ENCODE assay signal across 7 cellular contexts in the genomic region with DNA sequence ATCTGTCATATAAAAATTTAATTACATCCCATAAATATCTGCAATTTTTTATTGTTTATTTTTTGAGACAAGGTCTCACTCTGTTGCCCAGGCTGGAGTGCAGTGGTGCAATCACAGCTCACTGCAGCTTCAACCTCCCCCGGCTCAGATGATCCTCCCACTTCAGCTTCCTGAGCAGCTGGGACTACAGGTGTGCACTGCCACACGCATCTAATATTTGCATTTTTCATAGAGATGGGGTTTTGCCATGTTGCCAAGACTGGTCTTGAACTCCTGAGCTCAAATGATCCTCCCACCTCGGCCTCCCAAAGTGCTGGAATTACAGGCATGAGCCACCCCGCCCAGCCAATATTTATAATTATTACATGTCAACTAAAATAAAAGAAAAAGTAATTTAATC. TPM values are rescaled to one million over a fixed set of nuclear protein-coding genes. Genes with fewer than 3 reads are reported as not detected.
DNase-seq lines count a peak whose midpoint lies in the region; ATAC-seq and TF ChIP-seq lines count a peak whose summit lies in the region.
"Not testable (repeated sequence)": the region's sequence is repeated elsewhere in the genome, so short reads cannot be mapped to it uniquely, and the experiment has no call there.

No MANE protein-coding gene starts in this region.

- peak overlapping the region; percentile 45 for H3K4me2 ChIP-seq in OCI-LY7 (ENCODE audit: low read length)

- not testable (repeated sequence) for H3K9me3 ChIP-seq in OCI-LY7 (ENCODE audit: low read length)

- TF ChIP-seq CTCF in OCI-LY7 (conservative IDR thresholded peaks at IDR 0.05; ENCODE audit: low read length) = not testable (repeated sequence)

- H4K20me1 ChIP-seq in OCI-LY7 (ENCODE audit: insufficient read depth, low read length) = not testable (repeated sequence)

- not testable (repeated sequence) for H3K9me2 ChIP-seq in OCI-LY7 (ENCODE audit: insufficient read depth, low read length)

- CTCF ChIA-PET in OCI-LY7 (lab: Charles Lee; ENCODE audit: unreplicated experiment) = not testable (repeated sequence)

- POLR2A ChIA-PET in OCI-LY7 (lab: Charles Lee) = interaction anchor here (0.6 to 1.9 kb wide), 6 partner anchors 9 to 884 kb away, joined by 3 to 5 read pairs (median 4); no protein-coding TSS in a partner anchor

- intact Hi-C loops in OCI-LY7 (cut with micrococcal nuclease; ENCODE audit: unreplicated experiment) = loop anchor here (10.0 kb wide), 1 partner anchor 518 kb away; the partner anchor contains the start of gene RAP2A

- peak; percentile 77 for DNase-seq in OCI-LY7 (ENCODE audit: low spot score)

- H3K79me2 ChIP-seq in OCI-LY7 (ENCODE audit: insufficient read depth, low read depth, low read length) = not testable (repeated sequence)

- not testable (repeated sequence) for H3K36me3 ChIP-seq in OCI-LY7 (ENCODE audit: insufficient read depth, low read length)

- ATAC-seq in GM18511 (IDR thresholded peaks at IDR 0.05; ENCODE audit: unreplicated experiment) = peak; percentile 83
- ATAC-seq in GM19397 (IDR thresholded peaks at IDR 0.05; ENCODE audit: unreplicated experiment) = peak; percentile 66
- ATAC-seq in GM21576 (IDR thresholded peaks at IDR 0.05; ENCODE audit: unreplicated experiment) = peak; percentile 76
- ATAC-seq in HG02870 (IDR thresholded peaks at IDR 0.05; ENCODE audit: unreplicated experiment) = peak; percentile 79
- ATAC-seq in HG03103 (IDR thresholded peaks at IDR 0.05; ENCODE audit: low read depth, unreplicated experiment) = peak; percentile 63
- ATAC-seq in HG03469 (IDR thresholded peaks at IDR 0.05; ENCODE audit: unreplicated experiment) = peak; percentile 62

- peak overlapping the region; percentile 78; the same call in 1 of the 2 replicates for H2AFZ ChIP-seq in OCI-LY7 (ENCODE audit: low read length)

- BruUV-seq in OCI-LY7 (replicated peaks; lab: Mats Ljungman, UMichigan) = not testable (repeated sequence)

- H3K4me3 ChIP-seq in OCI-LY7 (ENCODE audit: low read depth, low read length, poor library complexity, severe bottlenecking) = not testable (repeated sequence)

- peak overlapping the region; percentile 59 for H3K27ac ChIP-seq in OCI-LY7 (ENCODE audit: low read depth, low read length, poor library complexity, severe bottlenecking)

- H3K4me1 ChIP-seq in OCI-LY7 (ENCODE audit: insufficient read depth, low read length, poor library complexity, severe bottlenecking) = peaks cover 45% of the 10 kb centered on the region

RNA-seq across cellular contexts. Expression of gene IPO5, which starts 0.6 kb away (rescaled TPM):
- 68.5 and 81.8 TPM in 2 replicates for total RNA-seq in OCI-LY7 (2014; rRNA removed; shearing (Covaris generic))
- total RNA-seq in OCI-LY7 (2022) = 112 and 116 TPM in 2 replicates
